In genomic region chr17:36951390-36951789, GRCh38 we compare ENCODE assay signal across 33 cellular contexts. TPM values are rescaled to one million over a fixed set of nuclear protein-coding genes. Genes with fewer than 3 reads are reported as not detected.
DNase-seq lines count a peak whose midpoint lies in the region; ATAC-seq, FAIRE-seq and TF ChIP-seq lines count a peak whose summit lies in the region.
"Had no signal": no experiment of that assay in that cellular context is flagged by ENCODE, and none has a peak within 500 bp of the region (broad histone marks: within the 10 kb centered on the region; RNA-seq: fewer than 3 reads in every experiment).

No MANE protein-coding gene starts in this region.

- H3K4me1 Mint-ChIP-seq in activated naive CD8-positive, alpha-beta T cell (ENCODE audit: low read depth), result peaks cover 64% of the 10 kb centered on the region
- peaks cover 46% of the 10 kb centered on the region for H3K4me1 Mint-ChIP-seq in activated naive CD8-positive, alpha-beta T cell treated with anti-CD3 and anti-CD28 coated beads, Interleukin-2, amount 50 U/mL, for 24 hours

- no peak overlapping the region for H3K27ac Mint-ChIP-seq in activated naive CD8-positive, alpha-beta T cell
- no peak overlapping the region for H3K27ac Mint-ChIP-seq in activated naive CD8-positive, alpha-beta T cell treated with anti-CD3 and anti-CD28 coated beads, Interleukin-2, amount 50 U/mL, for 24 hours
- H3K27ac Mint-ChIP-seq: T-helper 2 cell treated with Interferon-gamma antibody and Interleukin-4, amounts not matched to agents 5 μg/mL and 100 μg/mL, for 36 hours had no signal

- no peak for TF ChIP-seq RAD21 in K562 (CRISPR knock-in tag; conservative IDR thresholded peaks at IDR 0.05 in 1 of 2, IDR thresholded peaks at IDR 0.05 in 1 of 2)

- DNase-seq in activated naive CD8-positive, alpha-beta T cell treated with anti-CD3 and anti-CD28 coated beads, Interleukin-2, amount 50 U/mL, for 24 hours, result no peak
- DNase-seq in K562 (ENCODE audit: extremely low read depth in 1 of 4, low spot score in 3 of 4) (no peak), SW480 (ENCODE audit: low spot score) (no peak), GOT3 (lab: John Stamatoyannopoulos, UW) (no peak)
- DNase-seq: ACHN, BE2C, COR-L47, DMS53, EL, GF-D8, HCEC 1CT, KBM-7, NCI-H1092 treated with DMSO at 0.1 percent for 48 hours, NCI-H1436, NCI-H187, NCI-H2081 treated with DMSO at 0.1 percent for 48 hours, NCI-H2171, NCI-H226, NCI-H510A, Right ventricle myocardium superior, RPMI8226, T-helper 1 cell had no signal

- TF ChIP-seq CTCF in KMS-11 (conservative IDR thresholded peaks at IDR 0.05; ENCODE audit: low read depth, low read length), result no peak
- no peak for TF ChIP-seq CTCF in OCI-LY1 (IDR thresholded peaks at IDR 0.05; ENCODE audit: low read length)
- TF ChIP-seq CTCF in K562 (IDR thresholded peaks at IDR 0.05 in 2 of 3, conservative IDR thresholded peaks at IDR 0.05 in 1 of 3; ENCODE audit: insufficient read depth in 2 of 3, low read depth in 1 of 3, low read length in 3 of 3), result no peak

- POLR2A ChIA-PET in K562 (lab: Yijun Ruan, JAX), result interaction anchor here (0.6 kb wide), 1 partner anchor 16 kb away, joined by 4 read pairs; no protein-coding TSS in a partner anchor

- CTCF ChIA-PET in K562 (lab: Yijun Ruan, JAX; ENCODE audit: low intra/inter-chr PET ratio), result no interaction called here

- peaks cover 38% of the 10 kb centered on the region for H3K79me2 ChIP-seq in KMS-11 (ENCODE audit: insufficient read depth, low read depth)
- H3K79me2 ChIP-seq in OCI-LY1 (ENCODE audit: insufficient read depth, low read length), result peaks cover 21% of the 10 kb centered on the region
- peaks cover 43% of the 10 kb centered on the region for H3K79me2 ChIP-seq in K562 (ENCODE audit: control insufficient read depth, insufficient read depth, low read length)

- no peak for TF ChIP-seq EP300 in K562 (IDR thresholded peaks at IDR 0.05; ENCODE audit: low read length)

- no TSS peak for BruUV-seq in K562 (replicated peaks; lab: Mats Ljungman, UMichigan)

- in situ Hi-C loops in K562 (cut with MboI), result no loop called here

- H3K4me1 ChIP-seq in KMS-11 (ENCODE audit: low read depth, poor library complexity, severe bottlenecking) (peaks cover 30% of the 10 kb centered on the region), OCI-LY1 (ENCODE audit: insufficient read depth, low read length, severe bottlenecking) (peaks cover 30% of the 10 kb centered on the region), K562 (replicated peaks in 1 of 2; ENCODE audit: control insufficient read depth in 2 of 2, insufficient read depth in 2 of 2, low read length in 2 of 2) (peaks cover 18 to 23% of the 10 kb centered on the region in 2 experiments)
- H3K4me1 ChIP-seq: BE2C had no signal

- no peak for ATAC-seq in activated naive CD8-positive, alpha-beta T cell treated with anti-CD3 and anti-CD28 coated beads, Interleukin-2, amount 50 U/mL, for 24 hours
- ATAC-seq in K562 (no peak), GM21526 (IDR thresholded peaks at IDR 0.05; ENCODE audit: low FRiP score, unreplicated experiment) (no peak)

- no peaks in the 10 kb centered on the region for H3K9me2 ChIP-seq in OCI-LY1 (ENCODE audit: low read depth, low read length)

- H3K36me3 ChIP-seq in KMS-11 (ENCODE audit: insufficient read depth) (peaks cover 7% of the 10 kb centered on the region; the same call in 1 of the 2 replicates), OCI-LY1 (ENCODE audit: insufficient read depth, low read length) (peaks cover 60% of the 10 kb centered on the region), K562 (ENCODE audit: control insufficient read depth, insufficient read depth, low read length) (peaks cover 61% of the 10 kb centered on the region)

- H2AFZ ChIP-seq in KMS-11 (ENCODE audit: low read depth), result no peak overlapping the region
- no peak overlapping the region for H2AFZ ChIP-seq in OCI-LY1 (ENCODE audit: low read length)
- H2AFZ ChIP-seq in K562 (ENCODE audit: low read depth, low read length), result no peak overlapping the region

- H3K36me3 Mint-ChIP-seq in activated naive CD8-positive, alpha-beta T cell, result peaks cover 33% of the 10 kb centered on the region
- H3K36me3 Mint-ChIP-seq in activated naive CD8-positive, alpha-beta T cell treated with anti-CD3 and anti-CD28 coated beads, Interleukin-2, amount 50 U/mL, for 24 hours (ENCODE audit: low read depth), result peaks cover 66% of the 10 kb centered on the region

- H3K4me2 ChIP-seq in KMS-11, result peak overlapping the region; percentile 3; the same call in 1 of the 2 replicates
- peak overlapping the region; percentile 89; the same call in 1 of the 2 replicates for H3K4me2 ChIP-seq in OCI-LY1 (ENCODE audit: low read length)
- no peak overlapping the region for H3K4me2 ChIP-seq in K562 (ENCODE audit: insufficient read depth, low read length)

- no peak overlapping the region for H3K9ac ChIP-seq in KMS-11
- no peak overlapping the region for H3K9ac ChIP-seq in OCI-LY1 (ENCODE audit: low read length)
- H3K9ac ChIP-seq in K562 (ENCODE audit: insufficient read depth in 1 of 2, low read depth in 2 of 2, low read length in 2 of 2), result no peak overlapping the region

- no peaks in the 10 kb centered on the region for H3K9me3 Mint-ChIP-seq in activated naive CD8-positive, alpha-beta T cell (ENCODE audit: low read depth)
- no peaks in the 10 kb centered on the region for H3K9me3 Mint-ChIP-seq in activated naive CD8-positive, alpha-beta T cell treated with anti-CD3 and anti-CD28 coated beads, Interleukin-2, amount 50 U/mL, for 24 hours
- H3K9me3 Mint-ChIP-seq: T-helper 2 cell treated with Interferon-gamma antibody and Interleukin-4, amounts not matched to agents 5 μg/mL and 100 μg/mL, for 36 hours had no signal

- H3K27me3 ChIP-seq in KMS-11 (ENCODE audit: insufficient read depth, low read depth) (no peaks in the 10 kb centered on the region; the same call in 1 of the 2 replicates), OCI-LY1 (ENCODE audit: insufficient read depth, low read length) (no peaks in the 10 kb centered on the region; the same call in 1 of the 2 replicates), K562 (ENCODE audit: control insufficient read depth in 2 of 2, insufficient read depth in 2 of 2, low read length in 2 of 2) (peaks cover 1 to 4% of the 10 kb centered on the region in 2 experiments; a peak in 2 of 5 replicates)

- H3K4me3 ChIP-seq in KMS-11 (IDR thresholded peaks at IDR 0.05; ENCODE audit: insufficient read depth, low read depth, low read length) (no peak overlapping the region), OCI-LY1 (ENCODE audit: low read depth, low read length, poor library complexity, severe bottlenecking) (no peak overlapping the region), K562 (no peak overlapping the region)
- H3K4me3 ChIP-seq: SJSA1 had no signal

- H3K9me1 ChIP-seq in K562 (ENCODE audit: control insufficient read depth, insufficient read depth, low read length), result no peaks in the 10 kb centered on the region

- H3K27ac ChIP-seq in KMS-11, result no peak overlapping the region
- no peak overlapping the region for H3K27ac ChIP-seq in OCI-LY1 (ENCODE audit: low read depth, low read length, poor library complexity, severe bottlenecking)
- no peak overlapping the region for H3K27ac ChIP-seq in K562 (ENCODE audit: extremely low read depth, low read depth, low read length)
- H3K27ac ChIP-seq: 22Rv1, SJSA1 had no signal

- WGBS in K562 (ENCODE audit: insufficient coverage, low coverage, missing lambda C conversion rate), result 57% methylated on average over 3 of the region's 3 CpGs

- H4K20me1 ChIP-seq in KMS-11 (ENCODE audit: insufficient read depth), result no peaks in the 10 kb centered on the region; the same call in 1 of the 2 replicates
- no peaks in the 10 kb centered on the region for H4K20me1 ChIP-seq in OCI-LY1 (ENCODE audit: insufficient read depth, low read length)
- 0 out of 2 replicates have a peak, but pooled peaks cover 4% of the 10 kb centered on the region for H4K20me1 ChIP-seq in K562 (replicated peaks; ENCODE audit: control insufficient read depth, insufficient read depth, low read length)

- H3F3A ChIP-seq in OCI-LY1 (ENCODE audit: insufficient read depth, low read length), result no peaks in the 10 kb centered on the region

- H3K9me3 ChIP-seq in OCI-LY1 (ENCODE audit: low read length), result no peaks in the 10 kb centered on the region
- H3K9me3 ChIP-seq in K562 (replicated peaks; ENCODE audit: control insufficient read depth, insufficient read depth, low read depth, low read length), result no peaks in the 10 kb centered on the region
- H3K9me3 ChIP-seq: BE2C had no signal

- no peak for TF ChIP-seq POLR2A in K562 (conservative IDR thresholded peaks at IDR 0.05)

- intact Hi-C loops in K562 (cut with micrococcal nuclease), result no loop called here

- FAIRE-seq in K562 (lab: Jason Lieb, UNC), result no peak
- FAIRE-seq: GM12892, GM18507, H1 had no signal

- H3K27me3 Mint-ChIP-seq in activated naive CD8-positive, alpha-beta T cell, result peaks cover 7% of the 10 kb centered on the region
- H3K27me3 Mint-ChIP-seq in activated naive CD8-positive, alpha-beta T cell treated with anti-CD3 and anti-CD28 coated beads, Interleukin-2, amount 50 U/mL, for 24 hours, result peaks cover 20% of the 10 kb centered on the region

- H3K4me3 Mint-ChIP-seq in activated naive CD8-positive, alpha-beta T cell, result peak overlapping the region; percentile 96
- H3K4me3 Mint-ChIP-seq in activated naive CD8-positive, alpha-beta T cell treated with anti-CD3 and anti-CD28 coated beads, Interleukin-2, amount 50 U/mL, for 24 hours, result no peak overlapping the region

RNA-seq across cellular contexts. Expression of gene AATF, which starts 2.6 kb away (rescaled TPM):
- total RNA-seq in K562 (2011; cell fraction: chromatin; rRNA removed; ENCODE audit: low replicate concordance), result 25.5 and 55.9 TPM in 2 replicates
- 19.2 and 22.8 TPM in 2 replicates for total RNA-seq in K562 (2011; cell fraction: nucleolus; rRNA removed)
- 29.3 and 39.8 TPM in 2 replicates for total RNA-seq in K562 (2011; cell fraction: nucleoplasm; rRNA removed)
- total RNA-seq in K562 (2014; rRNA removed) (106 and 140 TPM in 2 replicates), K562 (2014; rRNA removed; fragmentation: Illumina TruSeq; extraction: Trizol) (90.1 and 101 TPM in 2 replicates), K562 (2015; rRNA removed; fragmentation: Illumina TruSeq; extraction: Trizol) (123 and 126 TPM in 2 replicates), K562 (2021) (106 and 130 TPM in 2 replicates)
- polyA plus RNA-seq in K562 (2011; rRNA removed) (19.1 and 40.3 TPM in 2 replicates), K562 (2014; fragmentation: Illumina TruSeq; extraction: Trizol) (126 and 133 TPM in 2 replicates), K562 (2014; fragmentation: Nextera tagmentation; extraction: Ambion mirVana) (10 to 100 TPM; 34.5 to 35.4 TPM), K562 (2014; rRNA removed) (67.0 and 80.7 TPM in 2 replicates)
- 13.4 and 28.2 TPM in 2 replicates for polyA plus RNA-seq in K562 (2011; cell fraction: cytosol; rRNA removed)
- polyA plus RNA-seq in K562 (2011; cell fraction: nucleus; rRNA removed), result 8.8 and 18.6 TPM in 2 replicates
- polyA plus RNA-seq in K562 (2012), result 100 and 110 TPM in 2 replicates
- 26.6 and 39.2 TPM in 2 replicates for polyA minus RNA-seq in K562 (2011; rRNA and poly(A)+ RNA removed)
- polyA minus RNA-seq in K562 (2011; cell fraction: cytosol; rRNA and poly(A)+ RNA removed), result 22.8 and 34.9 TPM in 2 replicates
- 9.7 and 10.4 TPM in 2 replicates for polyA minus RNA-seq in K562 (2011; cell fraction: nucleus; rRNA and poly(A)+ RNA removed)

RNA-seq across cellular contexts. Expression of gene LHX1, which starts 14.1 kb away (rescaled TPM):
- 0.58 and 0.74 TPM in 2 replicates for total RNA-seq in K562 (2011; cell fraction: chromatin; rRNA removed; ENCODE audit: low replicate concordance)
- total RNA-seq in K562 (2011; cell fraction: nucleolus; rRNA removed), result 0.53 and 1.5 TPM in 2 replicates
- 0.15 TPM in 1 of 2 replicates, not detected in the other for total RNA-seq in K562 (2011; cell fraction: nucleoplasm; rRNA removed)
- 0.05 TPM in 1 of 2 replicates, not detected in the other for total RNA-seq in K562 (2014; rRNA removed)
- not detected in 2 replicates for total RNA-seq in K562 (2014; rRNA removed; fragmentation: Illumina TruSeq; extraction: Trizol)
- not detected in 2 replicates for total RNA-seq in K562 (2015; rRNA removed; fragmentation: Illumina TruSeq; extraction: Trizol)
- 0.07 TPM in 1 of 2 replicates, not detected in the other for total RNA-seq in K562 (2021)
- polyA plus RNA-seq in K562 (2011; rRNA removed), result 0.05 and 0.64 TPM in 2 replicates
- polyA plus RNA-seq in K562 (2011; cell fraction: cytosol; rRNA removed), result 0.18 and 1.1 TPM in 2 replicates
- 0.13 and 5.4 TPM in 2 replicates for polyA plus RNA-seq in K562 (2011; cell fraction: nucleus; rRNA removed)
- not detected in 2 replicates for polyA plus RNA-seq in K562 (2012)
- 0.04 TPM in 1 of 2 replicates, not detected in the other for polyA plus RNA-seq in K562 (2014; fragmentation: Illumina TruSeq; extraction: Trizol)
- not detected for polyA plus RNA-seq in K562 (2014; fragmentation: Nextera tagmentation; extraction: Ambion mirVana)
- not detected in 2 replicates for polyA plus RNA-seq in K562 (2014; rRNA removed)
- polyA minus RNA-seq in K562 (2011; rRNA and poly(A)+ RNA removed), result 0.49 TPM in 1 of 2 replicates, not detected in the other
- polyA minus RNA-seq in K562 (2011; cell fraction: cytosol; rRNA and poly(A)+ RNA removed), result 2.2 TPM in 1 of 2 replicates, not detected in the other
- polyA minus RNA-seq in K562 (2011; cell fraction: nucleus; rRNA and poly(A)+ RNA removed), result 0.81 TPM in 1 of 2 replicates, not detected in the other
- total RNA-seq: HT-29, Right ventricle myocardium superior, SJSA1 had no signal
